In genomic region chr17:17684901-17685774, GRCh38 we compare ENCODE assay signal across 10 cellular contexts. TPM values are rescaled to one million over a fixed set of nuclear protein-coding genes. Genes with fewer than 3 reads are reported as not detected.
DNase-seq lines count a peak whose midpoint lies in the region; ATAC-seq and TF ChIP-seq lines count a peak whose summit lies in the region.
"Had no signal": no experiment of that assay in that cellular context is flagged by ENCODE, and none has a peak within 500 bp of the region (broad histone marks: within the 10 kb centered on the region; RNA-seq: fewer than 3 reads in every experiment).

No MANE protein-coding gene starts in this region.

- H3K9ac ChIP-seq in mesendoderm (ENCODE audit: low read length): no peak overlapping the region

- H2BK15ac ChIP-seq in mesendoderm (replicated peaks; ENCODE audit: low read depth): no peak overlapping the region

- peak overlapping the region; percentile 29 for H3K56ac ChIP-seq in mesendoderm (ENCODE audit: low read length)

- H3K9me3 Mint-ChIP-seq in stimulated activated naive CD8-positive, alpha-beta T cell treated with anti-CD3 and anti-CD28 coated beads, Interleukin-15, amount 100 ng/mL, for 72 hours: no peaks in the 10 kb centered on the region

- H3K27ac ChIP-seq in mesendoderm (ENCODE audit: low read depth, low read length): no peak overlapping the region
- H3K27ac ChIP-seq: neutrophil had no signal

- no peak for ATAC-seq in stimulated activated naive CD8-positive, alpha-beta T cell treated with anti-CD3 and anti-CD28 coated beads, Interleukin-15, amount 100 ng/mL, for 72 hours
- no peak for ATAC-seq in stimulated activated naive CD8-positive, alpha-beta T cell treated with anti-CD3 and anti-CD28 coated beads, Interleukin-15, Interleukin-2, amounts not matched to agents 100 U/mL and 50 U/mL, for 24 hours

- H3K4me1 ChIP-seq in mesendoderm (ENCODE audit: control insufficient read depth, low read depth, low read length): peaks cover 13% of the 10 kb centered on the region

- DNase-seq in stimulated activated naive CD8-positive, alpha-beta T cell treated with anti-CD3 and anti-CD28 coated beads, Interleukin-15, amount 100 ng/mL, for 72 hours: no peak
- DNase-seq in stimulated activated naive CD8-positive, alpha-beta T cell treated with anti-CD3 and anti-CD28 coated beads, Interleukin-15, Interleukin-2, amounts not matched to agents 100 U/mL and 50 U/mL, for 24 hours: no peak
- DNase-seq in cardiac fibroblast (ENCODE audit: low read depth in 2 of 2) (peak; percentile 41 to 67), mesendoderm (peak; percentile 65), DMS 273 treated with DMSO at 0.1 percent for 48 hours (lab: John Stamatoyannopoulos, UW) (no peak), inferior parietal cortex (ENCODE audit: extremely low spot score) (no peak), hippocampal formation (lab: John Stamatoyannopoulos, UW) (no peak), hepatic stellate cell (ENCODE audit: low spot score) (no peak)
- DNase-seq: NK-92 treated with Interleukin-12 subunit alpha and Interleukin-12 subunit beta, amount 100 ng/mL, for 24 hours had no signal

- H3K23ac ChIP-seq in mesendoderm (ENCODE audit: low read length): no peak overlapping the region

- H3K4me3 ChIP-seq in cardiac fibroblast (replicated peaks in 1 of 2; ENCODE audit: low read depth in 2 of 2, low read length in 2 of 2) (no peak overlapping the region), mesendoderm (ENCODE audit: low read length) (no peak overlapping the region)

- peaks cover 4% of the 10 kb centered on the region for H3K27me3 ChIP-seq in mesendoderm (ENCODE audit: insufficient read depth, low read length, poor library complexity)

- H3K18ac ChIP-seq in mesendoderm (ENCODE audit: low read length): no peak overlapping the region

- H4K8ac ChIP-seq in mesendoderm (ENCODE audit: low read depth, low read length): no peak overlapping the region

- WGBS in mesendoderm (ENCODE audit: extremely low coverage, insufficient coverage, low lambda C conversion rate): no CpG with 5 or more reads among the region's 15 CpGs

- no peak overlapping the region for H2AK5ac ChIP-seq in mesendoderm (ENCODE audit: low read length)

- peak overlapping the region; percentile 65 to 66 for H3K4me3 Mint-ChIP-seq in stimulated activated naive CD8-positive, alpha-beta T cell treated with anti-CD3 and anti-CD28 coated beads, Interleukin-15, amount 100 ng/mL, for 72 hours

- no peaks in the 10 kb centered on the region for H3K36me3 ChIP-seq in mesendoderm (ENCODE audit: control insufficient read depth, insufficient read depth, low read length)
- H3K36me3 ChIP-seq: neutrophil had no signal

- H3K4ac ChIP-seq in mesendoderm (ENCODE audit: low read depth, low read length): no peak overlapping the region

- TF ChIP-seq CTCF in cardiac fibroblast (IDR thresholded peaks at IDR 0.05; ENCODE audit: low read depth, low read length): no peak

- no peak overlapping the region for H2BK120ac ChIP-seq in mesendoderm (ENCODE audit: low read depth, low read length)

- no peak overlapping the region for H3K4me2 ChIP-seq in mesendoderm (ENCODE audit: low read length)

- no peak overlapping the region for H4K5ac ChIP-seq in mesendoderm (ENCODE audit: low read length)

- H3K27me3 Mint-ChIP-seq in stimulated activated naive CD8-positive, alpha-beta T cell treated with anti-CD3 and anti-CD28 coated beads, Interleukin-15, amount 100 ng/mL, for 72 hours: no peaks in the 10 kb centered on the region

- no peaks in the 10 kb centered on the region for H3K79me1 ChIP-seq in mesendoderm (ENCODE audit: low read length)

- H2BK5ac ChIP-seq in mesendoderm (ENCODE audit: low read length): no peak overlapping the region

- no peaks in the 10 kb centered on the region for H3K79me2 ChIP-seq in mesendoderm (ENCODE audit: control insufficient read depth, insufficient read depth, low read length)

- peaks cover 63% of the 10 kb centered on the region for H3K4me1 Mint-ChIP-seq in stimulated activated naive CD8-positive, alpha-beta T cell treated with anti-CD3 and anti-CD28 coated beads, Interleukin-15, amount 100 ng/mL, for 72 hours

- no peak overlapping the region for H3K27ac Mint-ChIP-seq in stimulated activated naive CD8-positive, alpha-beta T cell treated with anti-CD3 and anti-CD28 coated beads, Interleukin-15, amount 100 ng/mL, for 72 hours

RNA-seq across cellular contexts. Expression of gene RAI1, which starts 3.9 kb away (rescaled TPM):
- polyA plus RNA-seq in mesendoderm (2013, experiment 1 of 2): 0.60 TPM
- polyA plus RNA-seq in mesendoderm (2013, experiment 2 of 2): 0.69 TPM

Comparison
In these comparisons a context has a peak if more than half of its experiments do, and no peak if none do; other contexts are left out.
1. DNase-seq: peak in cardiac fibroblast (2 of 2) and mesendoderm (single experiment); none in stimulated activated naive CD8-positive, alpha-beta T cell treated with anti-CD3 and anti-CD28 coated beads, Interleukin-15, amount 100 ng/mL, for 72 hours (0 of 2), stimulated activated naive CD8-positive, alpha-beta T cell treated with anti-CD3 and anti-CD28 coated beads, Interleukin-15, Interleukin-2, amounts not matched to agents 100 U/mL and 50 U/mL, for 24 hours (single experiment), DMS 273 treated with DMSO at 0.1 percent for 48 hours (single experiment), inferior parietal cortex (single experiment), hippocampal formation (0 of 2) and hepatic stellate cell (single experiment).